Comparison of ENCODE assay signal across 13 cellular contexts in genomic region chr2:16394072-16394985, GRCh38.
DNase-seq lines count a peak whose midpoint lies in the region; ATAC-seq, FAIRE-seq and TF ChIP-seq lines count a peak whose summit lies in the region.
"Had no signal": no experiment of that assay in that cellular context is flagged by ENCODE, and none has a peak within 500 bp of the region (broad histone marks: within the 10 kb centered on the region; RNA-seq: fewer than 3 reads in every experiment).

No MANE protein-coding gene starts in this region.

- no peak for FAIRE-seq in A549 (lab: Jason Lieb, UNC)

- H3K4me1 ChIP-seq in A549: no peaks in the 10 kb centered on the region
- no peaks in the 10 kb centered on the region for H3K4me1 ChIP-seq in RWPE2 (ENCODE audit: insufficient read depth, poor library complexity, severe bottlenecking)
- H3K4me1 ChIP-seq in mesendoderm (ENCODE audit: control insufficient read depth, low read depth, low read length): no peaks in the 10 kb centered on the region

- no peak overlapping the region for H3K4ac ChIP-seq in mesendoderm (ENCODE audit: low read depth, low read length)

- no peak overlapping the region for H3K23ac ChIP-seq in mesendoderm (ENCODE audit: low read length)

- H4K5ac ChIP-seq in mesendoderm (ENCODE audit: low read length): no peak overlapping the region

- H3K27ac ChIP-seq in A549 (no peak overlapping the region), RWPE2 (ENCODE audit: poor library complexity, severe bottlenecking) (no peak overlapping the region), mesendoderm (ENCODE audit: low read depth, low read length) (no peak overlapping the region)

- no peaks in the 10 kb centered on the region for H3K36me3 Mint-ChIP-seq in stimulated activated memory B cell treated with anti-CD40 and anti-IgM and Interleukin-4, amounts not matched to agents 10 μg/mL and 1 μg/mL and 100 μg/mL, for 72 hours
- no peaks in the 10 kb centered on the region for H3K36me3 Mint-ChIP-seq in type B pancreatic cell
- H3K36me3 Mint-ChIP-seq: stimulated activated effector memory CD8-positive, alpha-beta T cell treated with anti-CD3 and anti-CD28 coated beads, Interleukin-12 subunit alpha, Interleukin-12 subunit beta, amount 100 ng/mL, for 72 hours had no signal

- H2BK15ac ChIP-seq in mesendoderm (replicated peaks; ENCODE audit: low read depth): no peak overlapping the region

- H4K8ac ChIP-seq in mesendoderm (ENCODE audit: low read depth, low read length): no peak overlapping the region

- H3K9me3 Mint-ChIP-seq in stimulated activated memory B cell treated with anti-CD40 and anti-IgM and Interleukin-4, amounts not matched to agents 10 μg/mL and 1 μg/mL and 100 μg/mL, for 72 hours: peaks cover 2% of the 10 kb centered on the region
- peaks cover 10% of the 10 kb centered on the region for H3K9me3 Mint-ChIP-seq in type B pancreatic cell

- no peak overlapping the region for H3K4me2 ChIP-seq in A549
- H3K4me2 ChIP-seq in mesendoderm (ENCODE audit: low read length): no peak overlapping the region

- no peak overlapping the region for H2AK5ac ChIP-seq in mesendoderm (ENCODE audit: low read length)

- DNase-seq in A549 (ENCODE audit: low read depth in 1 of 2, low spot score in 1 of 2): no peak
- DNase-seq in H7: peak; percentile 37
- DNase-seq in RWPE2 (ENCODE audit: low spot score): no peak
- DNase-seq in mesendoderm: peak; percentile 18
- DNase-seq in mucosa of gallbladder (ENCODE audit: low spot score): no peak
- DNase-seq in type B pancreatic cell (ENCODE audit: extremely low spot score, unreplicated experiment): no peak
- DNase-seq: right cardiac atrium; stimulated activated CD4-positive, alpha-beta T cell treated with anti-CD3 and anti-CD28 coated beads, Interleukin-4, amount 100 ng/mL, for 24 hours; SW 1271 had no signal

- H3K4me3 ChIP-seq in A549 (no peak overlapping the region), H7 (ENCODE audit: insufficient read depth, low read depth, low read length) (no peak overlapping the region), RWPE2 (ENCODE audit: severe bottlenecking) (no peak overlapping the region), mesendoderm (ENCODE audit: low read length) (no peak overlapping the region)

- TF ChIP-seq CTCF in A549 (IDR thresholded peaks at IDR 0.05) (no peak), RWPE2 (IDR thresholded peaks at IDR 0.05; ENCODE audit: poor library complexity, severe bottlenecking) (no peak), type B pancreatic cell (conservative IDR thresholded peaks at IDR 0.05) (no peak)

- H2BK120ac ChIP-seq in mesendoderm (ENCODE audit: low read depth, low read length): no peak overlapping the region

- no peak overlapping the region for H3K9ac ChIP-seq in mesendoderm (ENCODE audit: low read length)

- H3K4me1 Mint-ChIP-seq in stimulated activated memory B cell treated with anti-CD40 and anti-IgM and Interleukin-4, amounts not matched to agents 10 μg/mL and 1 μg/mL and 100 μg/mL, for 72 hours: no peaks in the 10 kb centered on the region
- H3K4me1 Mint-ChIP-seq in type B pancreatic cell (ENCODE audit: unreplicated experiment): peaks cover 14% of the 10 kb centered on the region
- H3K4me1 Mint-ChIP-seq: stimulated activated effector memory CD8-positive, alpha-beta T cell treated with anti-CD3 and anti-CD28 coated beads, Interleukin-12 subunit alpha, Interleukin-12 subunit beta, amount 100 ng/mL, for 72 hours had no signal

- 39% methylated on average over 12 of the region's 15 CpGs for WGBS in A549 (ENCODE audit: missing lambda C conversion rate)
- WGBS in mesendoderm (ENCODE audit: extremely low coverage, insufficient coverage, low lambda C conversion rate): no CpG with 5 or more reads among the region's 15 CpGs

- H3K4me3 Mint-ChIP-seq in stimulated activated memory B cell treated with anti-CD40 and anti-IgM and Interleukin-4, amounts not matched to agents 10 μg/mL and 1 μg/mL and 100 μg/mL, for 72 hours: no peak overlapping the region
- H3K4me3 Mint-ChIP-seq in type B pancreatic cell: no peak overlapping the region
- H3K4me3 Mint-ChIP-seq: stimulated activated effector memory CD8-positive, alpha-beta T cell treated with anti-CD3 and anti-CD28 coated beads, Interleukin-12 subunit alpha, Interleukin-12 subunit beta, amount 100 ng/mL, for 72 hours had no signal

- no peak for TF ChIP-seq RAD21 in A549 (conservative IDR thresholded peaks at IDR 0.05 in 1 of 2, IDR thresholded peaks at IDR 0.05 in 1 of 2)

- H3K27me3 Mint-ChIP-seq in stimulated activated memory B cell treated with anti-CD40 and anti-IgM and Interleukin-4, amounts not matched to agents 10 μg/mL and 1 μg/mL and 100 μg/mL, for 72 hours: no peaks in the 10 kb centered on the region
- H3K27me3 Mint-ChIP-seq in type B pancreatic cell: peaks cover 4% of the 10 kb centered on the region

- H3K36me3 ChIP-seq in H7 (replicated peaks; ENCODE audit: control insufficient read depth, insufficient read depth, low read length): no peaks in the 10 kb centered on the region
- no peaks in the 10 kb centered on the region for H3K36me3 ChIP-seq in RWPE2 (ENCODE audit: low read depth)
- H3K36me3 ChIP-seq in mesendoderm (ENCODE audit: control insufficient read depth, insufficient read depth, low read length): no peaks in the 10 kb centered on the region

- H3K79me2 ChIP-seq in mesendoderm (ENCODE audit: control insufficient read depth, insufficient read depth, low read length): no peaks in the 10 kb centered on the region

- no peaks in the 10 kb centered on the region for H3K9me3 ChIP-seq in A549
- no peaks in the 10 kb centered on the region for H3K9me3 ChIP-seq in RWPE2 (ENCODE audit: severe bottlenecking)

- H3K27ac Mint-ChIP-seq in stimulated activated memory B cell treated with anti-CD40 and anti-IgM and Interleukin-4, amounts not matched to agents 10 μg/mL and 1 μg/mL and 100 μg/mL, for 72 hours: no peak overlapping the region
- no peak overlapping the region for H3K27ac Mint-ChIP-seq in type B pancreatic cell
- H3K27ac Mint-ChIP-seq: stimulated activated effector memory CD8-positive, alpha-beta T cell treated with anti-CD3 and anti-CD28 coated beads, Interleukin-12 subunit alpha, Interleukin-12 subunit beta, amount 100 ng/mL, for 72 hours had no signal

- TF ChIP-seq POLR2A in A549 (IDR thresholded peaks at IDR 0.05; ENCODE audit: low read length): no peak; the same call in 1 of the 2 replicates

- POLR2A ChIA-PET in A549 (lab: Yijun Ruan, JAX): no interaction called here

- no peak overlapping the region for H3K18ac ChIP-seq in mesendoderm (ENCODE audit: low read length)

- no peak for TF ChIP-seq EP300 in A549 (IDR thresholded peaks at IDR 0.05)

- CTCF ChIA-PET in A549 (lab: Yijun Ruan, JAX): no interaction called here

- H3K56ac ChIP-seq in mesendoderm (ENCODE audit: low read length): no peak overlapping the region

- H3K79me1 ChIP-seq in mesendoderm (ENCODE audit: low read length): no peaks in the 10 kb centered on the region

- no peak overlapping the region for H2BK5ac ChIP-seq in mesendoderm (ENCODE audit: low read length)

- peak; percentile 51 to 61; a peak in 4 of 6 replicates for ATAC-seq in A549
- ATAC-seq in RWPE2 (ENCODE audit: low read depth): peak; percentile 44; the same call in 2 of the 3 replicates
- no peak for ATAC-seq in HG02623 (IDR thresholded peaks at IDR 0.05; ENCODE audit: unreplicated experiment)
- ATAC-seq in stimulated activated memory B cell treated with anti-CD40 and anti-IgM and Interleukin-4, amounts not matched to agents 10 μg/mL and 1 μg/mL and 100 μg/mL, for 72 hours: no peak
- ATAC-seq: activated CD4-positive, CD25-positive, alpha-beta regulatory T cell treated with anti-CD3 and anti-CD28 coated beads, Interleukin-2, amount 50 U/mL, for 24 hours; stimulated activated effector memory CD8-positive, alpha-beta T cell treated with anti-CD3 and anti-CD28 coated beads, Interleukin-12 subunit alpha, Interleukin-12 subunit beta, amount 100 ng/mL, for 72 hours had no signal

- H3K27me3 ChIP-seq in H7 (ENCODE audit: control insufficient read depth, insufficient read depth, low read length) (no peaks in the 10 kb centered on the region; the same call in 1 of the 2 replicates), RWPE2 (ENCODE audit: insufficient read depth, poor library complexity, severe bottlenecking) (no peaks in the 10 kb centered on the region), mesendoderm (ENCODE audit: insufficient read depth, low read length, poor library complexity) (no peaks in the 10 kb centered on the region)

TF ChIP-seq in A549, 52 proteins besides CTCF, POLR2A, EP300 and RAD21 (continues in another document):
- no peak for TF ChIP-seq POLR2AphosphoS2 (conservative IDR thresholded peaks at IDR 0.05; ENCODE audit: low read length)
- TF ChIP-seq MAX (IDR thresholded peaks at IDR 0.05): no peak
- TF ChIP-seq ESRRA (IDR thresholded peaks at IDR 0.05; ENCODE audit: borderline replicate concordance, low read length): no peak
- no peak for TF ChIP-seq CBX2 (IDR thresholded peaks at IDR 0.05; ENCODE audit: borderline replicate concordance, low read depth)
- TF ChIP-seq KDM1A (IDR thresholded peaks at IDR 0.05; ENCODE audit: low read depth): no peak
- TF ChIP-seq SREBF2 (IDR thresholded peaks at IDR 0.05): no peak
- TF ChIP-seq RCOR1 (IDR thresholded peaks at IDR 0.05; ENCODE audit: low read depth, low read length): no peak
- no peak for TF ChIP-seq MAFK (IDR thresholded peaks at IDR 0.05; ENCODE audit: partially characterized antibody)
- no peak for TF ChIP-seq BHLHE40 (IDR thresholded peaks at IDR 0.05; ENCODE audit: low read depth, low read length)
- TF ChIP-seq ZSCAN20 (CRISPR knock-in tag; IDR thresholded peaks at IDR 0.05): no peak
- TF ChIP-seq SMC3 (IDR thresholded peaks at IDR 0.05): no peak
- TF ChIP-seq CEBPB (IDR thresholded peaks at IDR 0.05): no peak
- TF ChIP-seq HOXB13 (CRISPR knock-in tag; IDR thresholded peaks at IDR 0.05; ENCODE audit: low read depth): no peak
- TF ChIP-seq FOXS1 (CRISPR knock-in tag; IDR thresholded peaks at IDR 0.05): no peak
- no peak for TF ChIP-seq NFE2L2 (conservative IDR thresholded peaks at IDR 0.05; ENCODE audit: low read length)
- no peak for TF ChIP-seq ZFP36 (IDR thresholded peaks at IDR 0.05; ENCODE audit: borderline replicate concordance, partially characterized antibody)
- TF ChIP-seq JUNB (IDR thresholded peaks at IDR 0.05): no peak
- no peak for TF ChIP-seq FOSL2 (IDR thresholded peaks at IDR 0.05)
- no peak for TF ChIP-seq FOSL2 (CRISPR knock-in tag; IDR thresholded peaks at IDR 0.05)

Comparison
In these comparisons a context has a peak if more than half of its experiments do, and no peak if none do; other contexts are left out.
1. ATAC-seq: peak in A549 (2 of 2) and RWPE2 (single experiment); none in HG02623 (single experiment) and stimulated activated memory B cell treated with anti-CD40 and anti-IgM and Interleukin-4, amounts not matched to agents 10 μg/mL and 1 μg/mL and 100 μg/mL, for 72 hours (single experiment).
2. DNase-seq: peak in H7 (single experiment) and mesendoderm (single experiment); none in A549 (0 of 2), RWPE2 (single experiment), mucosa of gallbladder (single experiment) and type B pancreatic cell (single experiment).